Comparison of ENCODE assay signal across 8 cellular contexts in genomic region chr9:128911529-128912035, GRCh38. TPM values are rescaled to one million over a fixed set of nuclear protein-coding genes. Genes with fewer than 3 reads are reported as not detected.
A peak's percentile ranks its signal among the peaks of the same experiment; 100 is the strongest.
DNase-seq lines count a peak whose midpoint lies in the region; ATAC-seq and TF ChIP-seq lines count a peak whose summit lies in the region.

No MANE protein-coding gene starts in this region.

- peaks cover 0 to 12% of the 10 kb centered on the region in 2 donors for H3K36me3 Mint-ChIP-seq in activated T-cell treated with anti-CD3 and anti-CD28 coated beads, Interleukin-2, amount 50 U/mL, for 72 hours (ENCODE audit: insufficient read depth in 2 of 2)

- H3K4me1 ChIP-seq in adrenal gland (replicated peaks in 1 of 2): peaks cover 19 to 35% of the 10 kb centered on the region in 2 donors
- H3K4me1 ChIP-seq in iPS-20b (ENCODE audit: insufficient read depth, low read length): peaks cover 15% of the 10 kb centered on the region
- peaks cover 28 to 77% (median 56%) of the 10 kb centered on the region in 6 donors for H3K4me1 ChIP-seq in spleen

- H3K9ac ChIP-seq in iPS-20b (ENCODE audit: low read depth, low read length): peak overlapping the region; percentile 43; the same call in 1 of the 2 replicates

- H3K27me3 ChIP-seq in H7 (ENCODE audit: control insufficient read depth, insufficient read depth, low read length) (no peaks in the 10 kb centered on the region), adrenal gland (no peaks in the 10 kb centered on the region), iPS-20b (ENCODE audit: insufficient read depth, low read length) (no peaks in the 10 kb centered on the region), spleen (replicated peaks in 1 of 7) (no peaks in the 10 kb centered on the region)

- no peaks in the 10 kb centered on the region for H3K9me3 Mint-ChIP-seq in activated T-cell treated with anti-CD3 and anti-CD28 coated beads, Interleukin-2, amount 50 U/mL, for 72 hours

- intact Hi-C loops in adrenal gland (cut with DNase I) (no loop called here), spleen (cut with DNase I; ENCODE audit: low total_unique reads) (no loop called here)

- H3K27ac ChIP-seq in adrenal gland (peak overlapping the region in 2 of 5 donors; percentile 38 to 55), iPS-20b (ENCODE audit: low read length) (no peak overlapping the region), spleen (peak overlapping the region; percentile 53 to 76 (median 66))

- TF ChIP-seq POLR2A in adrenal gland (IDR thresholded peaks at IDR 0.05): no peak
- no peak for TF ChIP-seq POLR2A in spleen (IDR thresholded peaks at IDR 0.05)

- no peak overlapping the region for H3K4me3 ChIP-seq in H7 (ENCODE audit: insufficient read depth, low read depth, low read length)
- no peak overlapping the region for H3K4me3 ChIP-seq in adrenal gland
- no peak overlapping the region for H3K4me3 ChIP-seq in iPS-20b (ENCODE audit: low read length)
- no peak overlapping the region for H3K4me3 ChIP-seq in spleen

- H3K9me3 ChIP-seq in adrenal gland (replicated peaks in 1 of 3) (no peaks in the 10 kb centered on the region), iPS-20b (ENCODE audit: insufficient read depth, low read depth, low read length) (no peaks in the 10 kb centered on the region), spleen (no peaks in the 10 kb centered on the region)

- TF ChIP-seq CTCF in adrenal gland (IDR thresholded peaks at IDR 0.05) (no peak), spleen (IDR thresholded peaks at IDR 0.05 in 8 of 11, conservative IDR thresholded peaks at IDR 0.05 in 3 of 11) (no peak)

- H3K27ac Mint-ChIP-seq in activated T-cell treated with anti-CD3 and anti-CD28 coated beads, Interleukin-2, amount 50 U/mL, for 72 hours: no peak overlapping the region

- no peaks in the 10 kb centered on the region for H3K27me3 Mint-ChIP-seq in activated T-cell treated with anti-CD3 and anti-CD28 coated beads, Interleukin-2, amount 50 U/mL, for 72 hours (ENCODE audit: low read depth)

- peaks cover 63% of the 10 kb centered on the region for H3K4me1 Mint-ChIP-seq in activated T-cell treated with anti-CD3 and anti-CD28 coated beads, Interleukin-2, amount 50 U/mL, for 72 hours (ENCODE audit: low read depth)

- H3K36me3 ChIP-seq in H7 (replicated peaks; ENCODE audit: control insufficient read depth, insufficient read depth, low read length) (peaks cover 24% of the 10 kb centered on the region), adrenal gland (replicated peaks in 1 of 2) (peaks cover 0 to 37% of the 10 kb centered on the region in 2 donors), iPS-20b (ENCODE audit: insufficient read depth, low read depth, low read length) (peaks cover 85% of the 10 kb centered on the region), spleen (peaks cover 0 to 96% (median 47%) of the 10 kb centered on the region in 6 donors)

- H3K4me3 Mint-ChIP-seq in activated T-cell treated with anti-CD3 and anti-CD28 coated beads, Interleukin-2, amount 50 U/mL, for 72 hours: peak overlapping the region in 1 of 2 donors; percentile 22

- DNase-seq in H7 (peak; percentile 63), adrenal gland (peak in 4 of 7 donors; percentile 28 to 74 (median 51)), spleen (peak; percentile 77), NCI-H510A treated with DMSO at 0.1 percent for 48 hours (lab: John Stamatoyannopoulos, UW) (no peak), SHP77 (lab: John Stamatoyannopoulos, UW) (no peak)
- DNase-seq in activated T-cell treated with anti-CD3 and anti-CD28 coated beads, Interleukin-2, amount 50 U/mL, for 72 hours: no peak

- 64 to 80% (median 73%) methylated on average over 4 to 8 of the region's 8 CpGs for WGBS in adrenal gland, 4 donors
- 48 to 64% (median 55%) methylated on average over 5 to 8 of the region's 8 CpGs for WGBS in spleen, 5 donors

- ATAC-seq in activated T-cell treated with anti-CD3 and anti-CD28 coated beads, Interleukin-2, amount 50 U/mL, for 72 hours (replicated peaks in 1 of 2): no peak
- no peak for ATAC-seq in GM18498 (IDR thresholded peaks at IDR 0.05; ENCODE audit: unreplicated experiment)

RNA-seq across cellular contexts. Expression of gene PHYHD1, which starts 9.2 kb away (rescaled TPM):
- total RNA-seq in H7 (2014; rRNA removed; shearing (Covaris generic)): 24.3 and 27.2 TPM in 2 replicates
- total RNA-seq in adrenal gland: 10 to 100 TPM; 10.5 to 56.5 (median 30.9) TPM
- 10 to 100 TPM in 2 of 3 donors, 1 to 10 TPM in 1; 9.1 to 86.6 (median 64.9) TPM for polyA plus RNA-seq in adrenal gland
- 10 to 100 TPM in 5 of 7 donors, 1 to 10 TPM in 2; 7.2 to 22.3 (median 10.9) TPM for total RNA-seq in spleen
- polyA plus RNA-seq in spleen: 10 to 100 TPM; 12.0 to 13.2 (median 13.2) TPM
- 1 to 10 TPM; 1.1 to 1.9 TPM for total RNA-seq in activated T-cell treated with anti-CD3 and anti-CD28 coated beads, Interleukin-2, amount 50 U/mL, for 72 hours

RNA-seq across cellular contexts. Expression of gene LRRC8A, which starts 29.6 kb away (rescaled TPM):
- total RNA-seq in H7 (2014; rRNA removed; shearing (Covaris generic)): 67.2 and 76.0 TPM in 2 replicates
- total RNA-seq in adrenal gland (10 to 100 TPM; 29.6 to 88.3 (median 42.8) TPM), spleen (10 to 100 TPM; 22.8 to 59.0 (median 39.1) TPM)
- polyA plus RNA-seq in adrenal gland (10 to 100 TPM in 2 of 3 donors, 1 to 10 TPM in 1; 9.0 to 15.7 (median 13.0) TPM), spleen (10 to 100 TPM in 1 of 3 donors, 1 to 10 TPM in 2; 3.5 to 10.3 (median 5.8) TPM)
- 10 to 100 TPM; 19.2 to 20.1 TPM for total RNA-seq in activated T-cell treated with anti-CD3 and anti-CD28 coated beads, Interleukin-2, amount 50 U/mL, for 72 hours

RNA-seq across cellular contexts. Expression of gene KYAT1, which starts 29.8 kb away (rescaled TPM):
- 47.9 and 49.0 TPM in 2 replicates for total RNA-seq in H7 (2014; rRNA removed; shearing (Covaris generic))
- total RNA-seq in adrenal gland (10 to 100 TPM in 1 of 8 donors, 1 to 10 TPM in 7; 3.5 to 10.3 (median 8.3) TPM), spleen (1 to 10 TPM; 4.7 to 8.7 (median 6.4) TPM)
- polyA plus RNA-seq in adrenal gland (1 to 10 TPM; 3.5 to 9.6 (median 5.8) TPM), spleen (10 to 100 TPM in 1 of 3 donors, 1 to 10 TPM in 2; 6.6 to 19.9 (median 7.9) TPM)
- 10 to 100 TPM in 1 of 2 donors, 1 to 10 TPM in 1; 8.8 to 13.8 TPM for total RNA-seq in activated T-cell treated with anti-CD3 and anti-CD28 coated beads, Interleukin-2, amount 50 U/mL, for 72 hours

RNA-seq across cellular contexts. Expression of gene DOLK, which starts 35.8 kb away (rescaled TPM):
- 18.6 and 20.9 TPM in 2 replicates for total RNA-seq in H7 (2014; rRNA removed; shearing (Covaris generic))
- 10 to 100 TPM; 19.6 to 42.3 (median 29.9) TPM for total RNA-seq in adrenal gland
- polyA plus RNA-seq in adrenal gland: 10 to 100 TPM in 2 of 3 donors, 1 to 10 TPM in 1; 4.6 to 25.3 (median 10.3) TPM
- total RNA-seq in spleen: 10 to 100 TPM in 5 of 7 donors, 1 to 10 TPM in 2; 8.0 to 16.3 (median 12.6) TPM
- 1 to 10 TPM; 5.3 to 8.4 (median 6.5) TPM for polyA plus RNA-seq in spleen
- total RNA-seq in activated T-cell treated with anti-CD3 and anti-CD28 coated beads, Interleukin-2, amount 50 U/mL, for 72 hours: 1 to 10 TPM; 6.8 to 6.9 TPM

RNA-seq across cellular contexts. Expression of gene NUP188, which starts 35.9 kb away (rescaled TPM):
- 81.3 and 87.9 TPM in 2 replicates for total RNA-seq in H7 (2014; rRNA removed; shearing (Covaris generic))
- total RNA-seq in adrenal gland: 100 to 1,000 TPM in 1 of 8 donors, 10 to 100 TPM in 7; 20.2 to 122 (median 44.4) TPM
- 10 to 100 TPM; 26.4 to 32.0 (median 26.4) TPM for polyA plus RNA-seq in adrenal gland
- 10 to 100 TPM; 44.2 to 72.5 (median 58.7) TPM for total RNA-seq in spleen
- 10 to 100 TPM; 11.0 to 16.4 (median 11.1) TPM for polyA plus RNA-seq in spleen
- total RNA-seq in activated T-cell treated with anti-CD3 and anti-CD28 coated beads, Interleukin-2, amount 50 U/mL, for 72 hours: 10 to 100 TPM; 90.0 to 98.0 TPM

Comparison
In these comparisons a context has a peak if more than half of its experiments do, and no peak if none do; other contexts are left out.
1. DNase-seq: peak in H7 (single experiment), adrenal gland (4 of 7) and spleen (single experiment); none in NCI-H510A treated with DMSO at 0.1 percent for 48 hours (single experiment), activated T-cell treated with anti-CD3 and anti-CD28 coated beads, Interleukin-2, amount 50 U/mL, for 72 hours (0 of 2) and SHP77 (0 of 2).